Comparison of ENCODE assay signal across 24 cellular contexts in the genomic region with DNA sequence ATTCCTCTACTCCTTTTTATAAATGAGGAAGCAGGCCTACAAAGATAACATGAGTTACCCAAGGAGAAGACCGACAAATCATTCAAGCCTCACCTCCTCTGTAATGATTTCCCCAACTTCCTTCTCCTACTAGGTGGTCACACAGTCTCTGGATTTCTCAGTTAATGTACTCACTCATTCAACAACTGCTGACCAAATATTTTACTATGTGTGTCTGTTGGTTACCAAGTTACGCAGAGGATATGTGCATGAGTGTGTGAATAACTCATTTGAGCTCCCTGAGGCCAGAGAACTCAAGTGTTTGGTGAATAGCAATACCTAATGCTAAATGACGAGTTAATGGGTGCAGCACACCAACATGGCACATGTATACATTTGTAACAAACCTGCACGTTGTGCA.
A peak's percentile ranks its signal among the peaks of the same experiment; 100 is the strongest.
DNase-seq lines count a peak whose midpoint lies in the region; ATAC-seq lines count a peak whose summit lies in the region.
"Had no signal": no experiment of that assay in that cellular context is flagged by ENCODE, and none has a peak within 500 bp of the region (broad histone marks: within the 10 kb centered on the region; RNA-seq: fewer than 3 reads in every experiment).

No MANE protein-coding gene starts in this region.

- H3K9me3 Mint-ChIP-seq in activated naive CD8-positive, alpha-beta T cell treated with anti-CD3 and anti-CD28 coated beads, Interleukin-2, amount 50 U/mL, for 24 hours, result no peaks in the 10 kb centered on the region
- H3K9me3 Mint-ChIP-seq: T-cell had no signal

- peak; percentile 60 to 68 for ATAC-seq in activated CD4-positive, CD25-positive, alpha-beta regulatory T cell treated with anti-CD3 and anti-CD28 coated beads, Interleukin-2, amount 50 U/mL, for 24 hours
- ATAC-seq in GM19043 (IDR thresholded peaks at IDR 0.05; ENCODE audit: low read depth, unreplicated experiment) (peak; percentile 63), HG03378 (IDR thresholded peaks at IDR 0.05; ENCODE audit: unreplicated experiment) (no peak)
- ATAC-seq in activated naive CD8-positive, alpha-beta T cell treated with anti-CD3 and anti-CD28 coated beads, Interleukin-2, amount 50 U/mL, for 24 hours, result peak; percentile 33
- ATAC-seq: mucosa of descending colon, T-cell had no signal

- no peak for DNase-seq in activated CD4-positive, CD25-positive, alpha-beta regulatory T cell (lab: John Stamatoyannopoulos, UW)
- no peak for DNase-seq in activated naive CD8-positive, alpha-beta T cell treated with anti-CD3 and anti-CD28 coated beads, Interleukin-2, amount 50 U/mL, for 24 hours
- peak; percentile 31 for DNase-seq in left kidney (ENCODE audit: low read depth, low spot score)
- no peak for DNase-seq in RKO (ENCODE audit: low spot score)
- DNase-seq in activated naive CD4-positive, alpha-beta T cell treated with Interleukin-2 at 50 U/mL for 16 hours, result no peak
- DNase-seq: activated CD4-positive, alpha-beta T cell treated with anti-CD3 and anti-CD28 coated beads, Interleukin-2, amount 50 U/mL, for 1 hour; activated gamma-delta T cell treated with Interleukin-2 at 50 U/mL for 16 hours; amygdala; DMS79 treated with DMSO at 0.1 percent for 48 hours; effector memory CD4-positive, alpha-beta T cell; Kasumi-1; left ventricle myocardium inferior; mucosa of descending colon; NCI-H1105 treated with DMSO at 0.1 percent for 48 hours; NCI-H526 treated with DMSO at 0.1 percent for 48 hours; SIG-M5; stimulated activated CD4-positive, alpha-beta T cell treated with anti-CD3 and anti-CD28 coated beads, Interleukin-1b, Interleukin-23, amount 100 ng/mL, for 48 hours; stimulated activated naive CD4-positive, alpha-beta T cell treated with Interleukin-2 at 50 U/mL for 16 hours; T-cell had no signal

- no peak overlapping the region for H3K27ac Mint-ChIP-seq in activated naive CD8-positive, alpha-beta T cell treated with anti-CD3 and anti-CD28 coated beads, Interleukin-2, amount 50 U/mL, for 24 hours
- H3K27ac Mint-ChIP-seq: CD14-positive monocyte, progenitor cell of endocrine pancreas, T-cell had no signal

- H3K36me3 Mint-ChIP-seq in activated naive CD8-positive, alpha-beta T cell treated with anti-CD3 and anti-CD28 coated beads, Interleukin-2, amount 50 U/mL, for 24 hours (ENCODE audit: low read depth), result no peaks in the 10 kb centered on the region

- H3K4me3 Mint-ChIP-seq in activated naive CD8-positive, alpha-beta T cell treated with anti-CD3 and anti-CD28 coated beads, Interleukin-2, amount 50 U/mL, for 24 hours, result no peak overlapping the region
- H3K4me3 Mint-ChIP-seq: CD14-positive monocyte, T-cell had no signal

- H3K27me3 Mint-ChIP-seq in activated naive CD8-positive, alpha-beta T cell treated with anti-CD3 and anti-CD28 coated beads, Interleukin-2, amount 50 U/mL, for 24 hours, result no peaks in the 10 kb centered on the region
- H3K27me3 Mint-ChIP-seq: progenitor cell of endocrine pancreas, T-cell had no signal

- peaks cover 67% of the 10 kb centered on the region for H3K4me1 Mint-ChIP-seq in activated naive CD8-positive, alpha-beta T cell treated with anti-CD3 and anti-CD28 coated beads, Interleukin-2, amount 50 U/mL, for 24 hours
